ENCODE assay signal across 18 cellular contexts in genomic region chr7:2611921-2612320, GRCh38.
"Had no signal": no experiment of that assay in that cellular context is flagged by ENCODE, and none has a peak within 500 bp of the region (broad histone marks: within the 10 kb centered on the region; RNA-seq: fewer than 3 reads in every experiment).

No MANE protein-coding gene starts in this region.

- H3K4me3 ChIP-seq: coronary artery, heart left ventricle, pancreas, smooth muscle cell, uterus had no signal

- H3K9me3 ChIP-seq: heart left ventricle, pancreas, uterus had no signal

- H3K36me3 Mint-ChIP-seq: natural killer cell, type B pancreatic cell had no signal

- H3K4me3 Mint-ChIP-seq: natural killer cell, neural crest cell, type B pancreatic cell had no signal

- FAIRE-seq: endometrium, frontal cortex, islet of Langerhans, pancreas had no signal

- H3K27ac ChIP-seq: pancreas, uterus had no signal

- H3K27ac Mint-ChIP-seq: natural killer cell, progenitor cell of endocrine pancreas, type B pancreatic cell had no signal

- ATAC-seq: heart left ventricle, natural killer cell, right cardiac atrium had no signal

- DNase-seq: effector memory CD4-positive, alpha-beta T cell; heart left ventricle; hypothalamus; kidney glomerular epithelial cell; natural killer cell; occipital lobe; stimulated activated naive CD4-positive, alpha-beta T cell treated with Interleukin-2 at 50 U/mL for 16 hours; uterus had no signal

- H3K4me1 ChIP-seq: uterus had no signal

- H3K36me3 ChIP-seq: pancreas, uterus had no signal

- H3K4me2 ChIP-seq: smooth muscle cell had no signal

- H3K27me3 Mint-ChIP-seq: type B pancreatic cell had no signal

- H3K9me3 Mint-ChIP-seq: natural killer cell, neural crest cell, type B pancreatic cell had no signal

- H3K27me3 ChIP-seq: heart left ventricle, pancreas, uterus had no signal
